Comparison of ENCODE assay signal across 16 cellular contexts in genomic region chr20:59165389-59165785, GRCh38. TPM values are rescaled to one million over a fixed set of nuclear protein-coding genes. Genes with fewer than 3 reads are reported as not detected.
DNase-seq lines count a peak whose midpoint lies in the region; ATAC-seq and TF ChIP-seq lines count a peak whose summit lies in the region.
"Had no signal": no experiment of that assay in that cellular context is flagged by ENCODE, and none has a peak within 500 bp of the region (broad histone marks: within the 10 kb centered on the region; RNA-seq: fewer than 3 reads in every experiment).

No MANE protein-coding gene starts in this region.

- H3K36me3 Mint-ChIP-seq in activated naive CD4-positive, alpha-beta T cell treated with anti-CD3 and anti-CD28 coated beads, Interleukin-2, amount 50 U/mL, for 24 hours: peaks cover 9% of the 10 kb centered on the region
- peaks cover 20% of the 10 kb centered on the region for H3K36me3 Mint-ChIP-seq in activated T-helper 1 cell treated with anti-CD3 and anti-CD28 coated beads, Interleukin-12 subunit alpha, Interleukin-12 subunit beta, Interleukin-2, Interleukin-4 antibody, amounts not matched to agents 30 ng/mL and 10 ng/mL and 1 ng/mL, durations not matched to agents 14 hours and 24 hours and 36 hours (ENCODE audit: low read depth)
- peaks cover 8% of the 10 kb centered on the region for H3K36me3 Mint-ChIP-seq in memory B cell

- peak overlapping the region; percentile 64 for H3K27ac ChIP-seq in upper lobe of right lung
- H3K27ac ChIP-seq: pancreas had no signal

- DNase-seq in activated naive CD4-positive, alpha-beta T cell treated with Interleukin-2 at 50 U/mL for 16 hours: no peak
- no peak for DNase-seq in activated T-helper 1 cell treated with anti-CD3 and anti-CD28 coated beads, Interleukin-12 subunit alpha, Interleukin-12 subunit beta, Interleukin-2, Interleukin-4 antibody, amounts not matched to agents 30 ng/mL and 10 ng/mL and 1 ng/mL, durations not matched to agents 14 hours and 24 hours and 36 hours (ENCODE audit: low spot score)
- DNase-seq in memory B cell (ENCODE audit: low spot score in 2 of 2) (no peak), upper lobe of right lung (no peak), dedifferentiated amniotic fluid mesenchymal stem cell (ENCODE audit: extremely low spot score) (no peak), left cardiac atrium (no peak)
- DNase-seq: DMS153, foreskin fibroblast, HFFc6, mesenchymal stem cell, NCI-H2081, pancreas, SHP77 treated with DMSO at 0.1 percent for 48 hours had no signal

- no peaks in the 10 kb centered on the region for H3K4me1 ChIP-seq in upper lobe of right lung
- H3K4me1 ChIP-seq: pancreas had no signal

- H3K27me3 Mint-ChIP-seq in activated naive CD4-positive, alpha-beta T cell treated with anti-CD3 and anti-CD28 coated beads, Interleukin-2, amount 50 U/mL, for 24 hours: no peaks in the 10 kb centered on the region
- H3K27me3 Mint-ChIP-seq in activated T-helper 1 cell treated with anti-CD3 and anti-CD28 coated beads, Interleukin-12 subunit alpha, Interleukin-12 subunit beta, Interleukin-2, Interleukin-4 antibody, amounts not matched to agents 30 ng/mL and 10 ng/mL and 1 ng/mL, durations not matched to agents 14 hours and 24 hours and 36 hours (ENCODE audit: insufficient read depth): no peaks in the 10 kb centered on the region
- no peaks in the 10 kb centered on the region for H3K27me3 Mint-ChIP-seq in memory B cell

- H3K27ac Mint-ChIP-seq in activated naive CD4-positive, alpha-beta T cell treated with anti-CD3 and anti-CD28 coated beads, Interleukin-2, amount 50 U/mL, for 24 hours: peak overlapping the region; percentile 96
- H3K27ac Mint-ChIP-seq in activated T-helper 1 cell treated with anti-CD3 and anti-CD28 coated beads, Interleukin-12 subunit alpha, Interleukin-12 subunit beta, Interleukin-2, Interleukin-4 antibody, amounts not matched to agents 30 ng/mL and 10 ng/mL and 1 ng/mL, durations not matched to agents 14 hours and 24 hours and 36 hours: peak overlapping the region; percentile 98
- peak overlapping the region; percentile 86 for H3K27ac Mint-ChIP-seq in memory B cell
- H3K27ac Mint-ChIP-seq: HFFc6 had no signal

- ATAC-seq in memory B cell (ENCODE audit: low read depth) (peak; percentile 4), upper lobe of right lung (no peak), HG03196 (IDR thresholded peaks at IDR 0.05; ENCODE audit: unreplicated experiment) (no peak), left cardiac atrium (no peak)
- ATAC-seq: pancreas had no signal

- intact Hi-C loops in activated T-helper 1 cell treated with anti-CD3 and anti-CD28 coated beads, Interleukin-12 subunit alpha, Interleukin-12 subunit beta, Interleukin-2, Interleukin-4 antibody, amounts not matched to agents 30 ng/mL and 10 ng/mL and 1 ng/mL, durations not matched to agents 14 hours and 24 hours and 36 hours (cut with micrococcal nuclease): loop anchor here (2.0 to 10.0 kb wide), 5 partner anchors 273 to 1771 kb away; partner anchors contain the start of genes RBM38, STX16 and VAPB
- intact Hi-C loops in upper lobe of right lung (cut with DNase I): no loop called here
- intact Hi-C loops in left cardiac atrium (cut with DNase I): no loop called here

- no peak for TF ChIP-seq CTCF in upper lobe of right lung (IDR thresholded peaks at IDR 0.05)

- no peaks in the 10 kb centered on the region for H3K9me3 ChIP-seq in upper lobe of right lung
- H3K9me3 ChIP-seq: pancreas had no signal

- H3K9me3 Mint-ChIP-seq in activated naive CD4-positive, alpha-beta T cell treated with anti-CD3 and anti-CD28 coated beads, Interleukin-2, amount 50 U/mL, for 24 hours: no peaks in the 10 kb centered on the region
- H3K9me3 Mint-ChIP-seq in activated T-helper 1 cell treated with anti-CD3 and anti-CD28 coated beads, Interleukin-12 subunit alpha, Interleukin-12 subunit beta, Interleukin-2, Interleukin-4 antibody, amounts not matched to agents 30 ng/mL and 10 ng/mL and 1 ng/mL, durations not matched to agents 14 hours and 24 hours and 36 hours: peaks cover 12% of the 10 kb centered on the region
- peaks cover 6% of the 10 kb centered on the region for H3K9me3 Mint-ChIP-seq in memory B cell
- H3K9me3 Mint-ChIP-seq: HFFc6 had no signal

- H3K4me1 Mint-ChIP-seq in activated naive CD4-positive, alpha-beta T cell treated with anti-CD3 and anti-CD28 coated beads, Interleukin-2, amount 50 U/mL, for 24 hours: peaks cover 94% of the 10 kb centered on the region
- peaks cover 88% of the 10 kb centered on the region for H3K4me1 Mint-ChIP-seq in activated T-helper 1 cell treated with anti-CD3 and anti-CD28 coated beads, Interleukin-12 subunit alpha, Interleukin-12 subunit beta, Interleukin-2, Interleukin-4 antibody, amounts not matched to agents 30 ng/mL and 10 ng/mL and 1 ng/mL, durations not matched to agents 14 hours and 24 hours and 36 hours (ENCODE audit: low read depth)
- peaks cover 32% of the 10 kb centered on the region for H3K4me1 Mint-ChIP-seq in memory B cell

- H3K4me3 ChIP-seq in upper lobe of right lung: no peak overlapping the region
- H3K4me3 ChIP-seq: pancreas had no signal

- H3K36me3 ChIP-seq in upper lobe of right lung: no peaks in the 10 kb centered on the region
- H3K36me3 ChIP-seq: pancreas had no signal

- H3K27me3 ChIP-seq in upper lobe of right lung: no peaks in the 10 kb centered on the region

- peak overlapping the region; percentile 82 for H3K4me3 Mint-ChIP-seq in activated naive CD4-positive, alpha-beta T cell treated with anti-CD3 and anti-CD28 coated beads, Interleukin-2, amount 50 U/mL, for 24 hours
- peak overlapping the region; percentile 88 for H3K4me3 Mint-ChIP-seq in activated T-helper 1 cell treated with anti-CD3 and anti-CD28 coated beads, Interleukin-12 subunit alpha, Interleukin-12 subunit beta, Interleukin-2, Interleukin-4 antibody, amounts not matched to agents 30 ng/mL and 10 ng/mL and 1 ng/mL, durations not matched to agents 14 hours and 24 hours and 36 hours
- peak overlapping the region; percentile 76 for H3K4me3 Mint-ChIP-seq in memory B cell
- H3K4me3 Mint-ChIP-seq: HFFc6 had no signal

RNA-seq across cellular contexts. Expression of gene ZNF831, which starts 1.8 kb away (rescaled TPM):
- total RNA-seq in activated T-helper 1 cell treated with anti-CD3 and anti-CD28 coated beads, Interleukin-12 subunit alpha, Interleukin-12 subunit beta, Interleukin-2, Interleukin-4 antibody, amounts not matched to agents 30 ng/mL and 10 ng/mL and 1 ng/mL, durations not matched to agents 14 hours and 24 hours and 36 hours: 3.4 and 3.6 TPM in 2 replicates
- total RNA-seq in upper lobe of right lung (1.0 TPM), left cardiac atrium (under 1 TPM; 0.31 to 0.47 TPM)
- total RNA-seq: HFFc6, M059J had no signal
